ENCODE assay signal across 35 cellular contexts in genomic region chr7:11224535-11224934, GRCh38.
DNase-seq lines count a peak whose midpoint lies in the region; ATAC-seq, FAIRE-seq and TF ChIP-seq lines count a peak whose summit lies in the region.
"Had no signal": no experiment of that assay in that cellular context is flagged by ENCODE, and none has a peak within 500 bp of the region (broad histone marks: within the 10 kb centered on the region; RNA-seq: fewer than 3 reads in every experiment).

No MANE protein-coding gene starts in this region.

- no peak for TF ChIP-seq RAD21 in liver (IDR thresholded peaks at IDR 0.05)
- no peak for TF ChIP-seq RAD21 in HepG2 (CRISPR knock-in tag; IDR thresholded peaks at IDR 0.05)

- no peak overlapping the region for H3K27ac ChIP-seq in liver (ENCODE audit: low read depth in 1 of 2, low read length in 2 of 2)
- H3K27ac ChIP-seq in HepG2 (ENCODE audit: extremely low read length, insufficient read depth, low read length): no peak overlapping the region
- H3K27ac ChIP-seq in right lobe of liver: no peak overlapping the region
- H3K27ac ChIP-seq: 22Rv1; A549; BLaER1; BLaER1 treated with 17β-estradiol and CSF1 and Interleukin-3, amounts not matched to agents 10 nM and 100 nM; C4-2B had no signal

- H3K9me3 ChIP-seq in liver (ENCODE audit: control insufficient read depth in 4 of 4, low read length in 3 of 4) (no peaks in the 10 kb centered on the region), HepG2 (ENCODE audit: low read length) (no peaks in the 10 kb centered on the region), right lobe of liver (no peaks in the 10 kb centered on the region)
- H3K9me3 ChIP-seq: A549, BE2C, BLaER1, Caco-2 had no signal

- H2AFZ ChIP-seq in HepG2 (ENCODE audit: low read length): no peak overlapping the region

- no peak for TF ChIP-seq POLR2A in HepG2 (IDR thresholded peaks at IDR 0.05; ENCODE audit: insufficient read depth in 1 of 2, low read depth in 2 of 2, low read length in 2 of 2)
- no peak for TF ChIP-seq POLR2A in right lobe of liver (IDR thresholded peaks at IDR 0.05)

- no TSS peak for BruUV-seq in HepG2 (replicated peaks; lab: Mats Ljungman, UMichigan)

- no peak for DNase-seq in HepG2 (ENCODE audit: low spot score)
- peak; percentile 15 for DNase-seq in choroid plexus epithelial cell (ENCODE audit: low read depth)
- no peak for DNase-seq in left lobe of liver (ENCODE audit: low spot score)
- DNase-seq in right lobe of liver: no peak
- DNase-seq in head of caudate nucleus: no peak
- DNase-seq in hippocampal formation (lab: John Stamatoyannopoulos, UW): no peak
- DNase-seq: 8988T; ACHN; AML-193; BE2C; C1 segment of cervical spinal cord; Caco-2; Calu3; CD4-positive, alpha-beta memory T cell; CD4-positive, alpha-beta T cell; CD4-positive, CD25-positive, alpha-beta regulatory T cell; CD8-positive, alpha-beta memory T cell; CD8-positive, alpha-beta T cell; COR-L47; DMS 273 treated with DMSO at 0.1 percent for 48 hours; DMS153; DMS53; DMS79; DMS79 treated with DMSO at 0.1 percent for 48 hours; DND-41; EL had no signal

- H3K36me3 ChIP-seq in liver (ENCODE audit: control insufficient read depth in 4 of 4, insufficient read depth in 3 of 4, low read depth in 1 of 4, low read length in 3 of 4) (no peaks in the 10 kb centered on the region), HepG2 (replicated peaks in 1 of 2; ENCODE audit: control insufficient read depth in 1 of 2, insufficient read depth in 2 of 2, low read length in 2 of 2) (no peaks in the 10 kb centered on the region), right lobe of liver (no peaks in the 10 kb centered on the region)
- H3K36me3 ChIP-seq: BE2C; BLaER1; BLaER1 treated with 17β-estradiol and CSF1 and Interleukin-3, amounts not matched to agents 10 nM and 100 nM had no signal

- ATAC-seq in HepG2 (no peak), left lobe of liver (peak; percentile 42), right lobe of liver (peak; percentile 21 to 53 (median 44)), GM21619 (IDR thresholded peaks at IDR 0.05; ENCODE audit: unreplicated experiment) (no peak)
- ATAC-seq: A549; CD8-positive, alpha-beta T cell had no signal

- POLR2A ChIA-PET in HepG2 (lab: Yijun Ruan, JAX): no interaction called here

- intact Hi-C loops in HepG2 (cut with micrococcal nuclease; ENCODE audit: unreplicated experiment): no loop called here
- intact Hi-C loops in right lobe of liver (cut with DNase I): no loop called here
- intact Hi-C loops in head of caudate nucleus (cut with DNase I): no loop called here

- CTCF ChIA-PET in HepG2 (lab: Yijun Ruan, JAX; ENCODE audit: low intra/inter-chr PET ratio, low total read pairs): no interaction called here

- TF ChIP-seq CTCF in liver (IDR thresholded peaks at IDR 0.05; ENCODE audit: low read depth, low read length, missing input control) (no peak), HepG2 (CRISPR knock-in tag; IDR thresholded peaks at IDR 0.05) (no peak), choroid plexus epithelial cell (conservative IDR thresholded peaks at IDR 0.05; ENCODE audit: low read depth, low read length) (no peak), right lobe of liver (IDR thresholded peaks at IDR 0.05) (no peak)

- no peaks in the 10 kb centered on the region for H4K20me1 ChIP-seq in HepG2 (ENCODE audit: insufficient read depth, low read length)
- H4K20me1 ChIP-seq: BLaER1; BLaER1 treated with 17β-estradiol and CSF1 and Interleukin-3, amounts not matched to agents 10 nM and 100 nM had no signal

- TF ChIP-seq EP300 in HepG2 (IDR thresholded peaks at IDR 0.05; ENCODE audit: low read depth in 2 of 2, low read length in 2 of 2) (no peak), HepG2 (CRISPR knock-in tag; IDR thresholded peaks at IDR 0.05; ENCODE audit: borderline replicate concordance) (no peak)

- H3K79me2 ChIP-seq in HepG2 (ENCODE audit: insufficient read depth, low read length): no peaks in the 10 kb centered on the region

- H3K9ac ChIP-seq in liver (ENCODE audit: low read depth in 1 of 2, low read length in 2 of 2) (no peak overlapping the region), HepG2 (ENCODE audit: insufficient read depth, low read depth, low read length) (no peak overlapping the region)
- H3K9ac ChIP-seq: BLaER1; BLaER1 treated with 17β-estradiol and CSF1 and Interleukin-3, amounts not matched to agents 10 nM and 100 nM had no signal

- no peak for FAIRE-seq in HepG2 (lab: Jason Lieb, UNC)
- FAIRE-seq: A204.1, A549, D721Med had no signal

- in situ Hi-C loops in HepG2 (cut with HindIII; ENCODE audit: extremely low pct_ligation_motif_present, low pct_unique_long_range_greater_than_20kb): no loop called here

- H3K4me2 ChIP-seq in HepG2 (ENCODE audit: low read depth, low read length): no peak overlapping the region
- H3K4me2 ChIP-seq: A549; BLaER1; BLaER1 treated with 17β-estradiol and CSF1 and Interleukin-3, amounts not matched to agents 10 nM and 100 nM had no signal

- H3K4me3 ChIP-seq in liver (ENCODE audit: low read depth in 1 of 3, low read length in 3 of 3): no peak overlapping the region
- H3K4me3 ChIP-seq in HepG2 (replicated peaks in 1 of 3; ENCODE audit: insufficient read depth in 1 of 3, low read depth in 2 of 3, low read length in 3 of 3): no peak overlapping the region
- no peak overlapping the region for H3K4me3 ChIP-seq in choroid plexus epithelial cell (ENCODE audit: low read depth, low read length)
- no peak overlapping the region for H3K4me3 ChIP-seq in right lobe of liver
- H3K4me3 ChIP-seq: A549; BLaER1; BLaER1 treated with 17β-estradiol and CSF1 and Interleukin-3, amounts not matched to agents 10 nM and 100 nM had no signal

- H3K4me1 ChIP-seq in liver (ENCODE audit: control insufficient read depth in 4 of 4, insufficient read depth in 4 of 4, low read length in 3 of 4) (peaks cover 0 to 13% (median 7%) of the 10 kb centered on the region in 4 donors), HepG2 (ENCODE audit: insufficient read depth, low read length) (no peaks in the 10 kb centered on the region), right lobe of liver (peaks cover 0 to 22% (median 8%) of the 10 kb centered on the region in 4 donors)
- H3K4me1 ChIP-seq: A549, BE2C, BLaER1, Caco-2 had no signal

- H3K27me3 ChIP-seq in liver (ENCODE audit: control insufficient read depth in 4 of 4, insufficient read depth in 4 of 4, low read length in 3 of 4) (no peaks in the 10 kb centered on the region), HepG2 (ENCODE audit: control insufficient read depth in 1 of 2, insufficient read depth in 2 of 2, low read length in 2 of 2) (no peaks in the 10 kb centered on the region; a peak in 1 of 5 replicates), right lobe of liver (no peaks in the 10 kb centered on the region)
- H3K27me3 ChIP-seq: BE2C; BLaER1; BLaER1 treated with 17β-estradiol and CSF1 and Interleukin-3, amounts not matched to agents 10 nM and 100 nM had no signal

TF ChIP-seq in liver, 16 proteins besides CTCF, POLR2A, EP300 and RAD21:
- TF ChIP-seq EGR1 (IDR thresholded peaks at IDR 0.05; ENCODE audit: low read depth in 2 of 2): no peak
- no peak for TF ChIP-seq GABPA (IDR thresholded peaks at IDR 0.05 in 1 of 2, conservative IDR thresholded peaks at IDR 0.05 in 1 of 2)
- TF ChIP-seq ATF3 (IDR thresholded peaks at IDR 0.05): no peak
- TF ChIP-seq HNF4A (conservative IDR thresholded peaks at IDR 0.05): peak; percentile 37 to 42
- TF ChIP-seq RXRA (IDR thresholded peaks at IDR 0.05): peak; percentile 15 to 20
TF ChIP-seq in liver: peak in this region for 2.

TF ChIP-seq in HepG2, 621 proteins besides CTCF, POLR2A, EP300 and RAD21:
- TF ChIP-seq ATM (IDR thresholded peaks at IDR 0.05; ENCODE audit: borderline replicate concordance) (no peak), PAWR (CRISPR knock-in tag; IDR thresholded peaks at IDR 0.05; ENCODE audit: borderline replicate concordance) (no peak), CREBL2 (CRISPR knock-in tag; IDR thresholded peaks at IDR 0.05; ENCODE audit: borderline replicate concordance) (no peak), ZMYM2 (CRISPR knock-in tag; IDR thresholded peaks at IDR 0.05) (no peak), CREM (IDR thresholded peaks at IDR 0.05) (no peak), CREM (CRISPR knock-in tag; IDR thresholded peaks at IDR 0.05) (no peak), ZNF878 (CRISPR knock-in tag; IDR thresholded peaks at IDR 0.05) (no peak), RELA (CRISPR knock-in tag; IDR thresholded peaks at IDR 0.05) (no peak), ATF7 (IDR thresholded peaks at IDR 0.05) (no peak), ATF7 (CRISPR knock-in tag; IDR thresholded peaks at IDR 0.05) (no peak), ZNF503 (CRISPR knock-in tag; IDR thresholded peaks at IDR 0.05) (no peak)

Comparison
In these comparisons a context has a peak if more than half of its experiments do, and no peak if none do; other contexts are left out.
1. ATAC-seq: peak in left lobe of liver (single experiment) and right lobe of liver (4 of 4); none in HepG2 (single experiment) and GM21619 (single experiment).